In the genomic region with DNA sequence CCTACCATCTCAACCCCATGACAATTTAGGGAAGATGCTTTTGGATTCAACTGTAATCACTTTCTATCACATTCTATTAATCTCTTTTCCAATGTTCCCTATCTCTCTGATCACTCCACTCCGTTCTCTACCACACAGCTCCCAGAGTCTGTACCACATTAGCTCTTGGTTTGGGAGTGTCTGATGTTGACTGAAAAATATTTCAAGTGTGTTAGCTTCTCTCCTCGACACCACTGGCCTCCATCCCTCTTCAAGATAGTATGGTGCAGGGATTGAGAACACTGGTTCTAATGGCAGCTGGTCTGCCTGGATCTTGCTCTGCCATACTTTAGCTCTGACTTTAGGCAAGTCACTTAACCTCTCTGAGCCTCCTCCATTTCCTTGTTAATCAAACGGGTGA, we compare ENCODE assay signal across 22 cellular contexts.
"Had no signal": no experiment of that assay in that cellular context is flagged by ENCODE, and none has a peak within 500 bp of the region (broad histone marks: within the 10 kb centered on the region; RNA-seq: fewer than 3 reads in every experiment).

No MANE protein-coding gene starts in this region.

- DNase-seq: activated CD4-positive, alpha-beta memory T cell treated with anti-CD3 and anti-CD28 coated beads, Interleukin-2, amount 10 ng/mL, durations not matched to agents 7 days and 5 days; activated CD4-positive, alpha-beta T cell treated with anti-CD3 and anti-CD28 coated beads for 4 hours; activated CD8-positive, alpha-beta memory T cell treated with anti-CD3 and anti-CD28 coated beads, Interleukin-2, amount 10 ng/mL, durations not matched to agents 7 days and 5 days; activated effector memory CD4-positive, alpha-beta T cell treated with Interleukin-2 at 50 U/mL for 16 hours; activated naive CD4-positive, alpha-beta T cell treated with anti-CD3 and anti-CD28 coated beads, Interleukin-2, amount 50 U/mL, for 16 hours; amniotic stem cell; colonic mucosa; foreskin keratinocyte; hypothalamus; islet precursor cell; nucleus accumbens; posterior cingulate gyrus; stimulated activated CD4-positive, alpha-beta T cell treated with anti-CD3 and anti-CD28 coated beads, Interleukin-12 subunit alpha, Interleukin-12 subunit beta, amount 100 ng/mL, for 4 hours; stimulated activated CD4-positive, alpha-beta T cell treated with anti-CD3 and anti-CD28 coated beads, Interleukin-2, amount 100 ng/mL, for 24 hours; stimulated activated naive CD8-positive, alpha-beta T cell treated with anti-CD3 and anti-CD28 coated beads, Interleukin-15, Interleukin-2, amounts not matched to agents 100 U/mL and 50 U/mL, for 24 hours; substantia nigra; tibial artery; uterus had no signal

- H3K9me3 ChIP-seq: colonic mucosa, tibial artery, uterus had no signal

- FAIRE-seq: TTC549 had no signal

- H3K27me3 ChIP-seq: colonic mucosa, foreskin keratinocyte, tibial artery, uterus had no signal

- H3K27me3 Mint-ChIP-seq: activated CD4-positive, alpha-beta memory T cell treated with anti-CD3 and anti-CD28 coated beads, Interleukin-2, amount 10 ng/mL, durations not matched to agents 7 days and 5 days; activated CD8-positive, alpha-beta memory T cell treated with anti-CD3 and anti-CD28 coated beads, Interleukin-2, amount 10 ng/mL, durations not matched to agents 7 days and 5 days; central memory CD8-positive, alpha-beta T cell; natural killer cell treated with Interleukin-12 subunit alpha and Interleukin-12 subunit beta and Interleukin-15 and Interleukin-18, amount 100 ng/mL, for 72 hours had no signal

- H3K4me3 ChIP-seq: colonic mucosa, tibial artery, uterus had no signal

- ATAC-seq: activated CD8-positive, alpha-beta memory T cell treated with anti-CD3 and anti-CD28 coated beads, Interleukin-2, amount 10 ng/mL, durations not matched to agents 7 days and 5 days; foreskin keratinocyte; natural killer cell treated with Interleukin-12 subunit alpha and Interleukin-12 subunit beta and Interleukin-15 and Interleukin-18, amount 100 ng/mL, for 72 hours; stimulated activated naive CD8-positive, alpha-beta T cell treated with anti-CD3 and anti-CD28 coated beads, Interleukin-15, Interleukin-2, amounts not matched to agents 100 U/mL and 50 U/mL, for 24 hours had no signal

- H3K36me3 ChIP-seq: colonic mucosa, uterus had no signal

- H3K4me3 Mint-ChIP-seq: activated CD4-positive, alpha-beta memory T cell treated with anti-CD3 and anti-CD28 coated beads, Interleukin-2, amount 10 ng/mL, durations not matched to agents 7 days and 5 days; activated CD8-positive, alpha-beta memory T cell treated with anti-CD3 and anti-CD28 coated beads, Interleukin-2, amount 10 ng/mL, durations not matched to agents 7 days and 5 days; central memory CD8-positive, alpha-beta T cell; natural killer cell treated with Interleukin-12 subunit alpha and Interleukin-12 subunit beta and Interleukin-15 and Interleukin-18, amount 100 ng/mL, for 72 hours; T-helper 2 cell treated with Interferon-gamma antibody and Interleukin-4, amounts not matched to agents 5 μg/mL and 100 μg/mL, for 36 hours had no signal

- H3K27ac ChIP-seq: colonic mucosa, foreskin keratinocyte, tibial artery, uterus had no signal

- H3K36me3 Mint-ChIP-seq: natural killer cell treated with Interleukin-12 subunit alpha and Interleukin-12 subunit beta and Interleukin-15 and Interleukin-18, amount 100 ng/mL, for 72 hours had no signal

- H3K9me3 Mint-ChIP-seq: activated CD4-positive, alpha-beta memory T cell treated with anti-CD3 and anti-CD28 coated beads, Interleukin-2, amount 10 ng/mL, durations not matched to agents 7 days and 5 days; central memory CD8-positive, alpha-beta T cell; natural killer cell treated with Interleukin-12 subunit alpha and Interleukin-12 subunit beta and Interleukin-15 and Interleukin-18, amount 100 ng/mL, for 72 hours; T-helper 2 cell treated with Interferon-gamma antibody and Interleukin-4, amounts not matched to agents 5 μg/mL and 100 μg/mL, for 36 hours had no signal

- H3K27ac Mint-ChIP-seq: activated CD4-positive, alpha-beta memory T cell treated with anti-CD3 and anti-CD28 coated beads, Interleukin-2, amount 10 ng/mL, durations not matched to agents 7 days and 5 days; activated CD8-positive, alpha-beta memory T cell treated with anti-CD3 and anti-CD28 coated beads, Interleukin-2, amount 10 ng/mL, durations not matched to agents 7 days and 5 days; natural killer cell treated with Interleukin-12 subunit alpha and Interleukin-12 subunit beta and Interleukin-15 and Interleukin-18, amount 100 ng/mL, for 72 hours; T-helper 2 cell treated with Interferon-gamma antibody and Interleukin-4, amounts not matched to agents 5 μg/mL and 100 μg/mL, for 36 hours had no signal
